Comparison of ENCODE assay signal across 8 cellular contexts in genomic region chr14:106334428-106335107, GRCh38.
DNase-seq lines count a peak whose midpoint lies in the region; TF ChIP-seq lines count a peak whose summit lies in the region.
"Not testable (repeated sequence)": the region's sequence is repeated elsewhere in the genome, so short reads cannot be mapped to it uniquely, and the experiment has no call there.

No MANE protein-coding gene starts in this region.

- CTCF ChIA-PET in A673 (lab: Charles Lee) = not testable (repeated sequence)

- in situ Hi-C loops in GM13976 (cut with MboI; ENCODE audit: low sequenced_read_pairs, unreplicated experiment) = not testable (repeated sequence)

- H2AFZ ChIP-seq in OCI-LY1 (ENCODE audit: low read length) = not testable (repeated sequence)

- not testable (repeated sequence) for H3K9ac ChIP-seq in OCI-LY1 (ENCODE audit: low read length)

- H3K27ac ChIP-seq in A673 (ENCODE audit: low read depth, low read length, poor library complexity, severe bottlenecking); OCI-LY1 (ENCODE audit: low read depth, low read length, poor library complexity, severe bottlenecking): not testable (repeated sequence)

- peak; percentile 57 for TF ChIP-seq CTCF in A673 (conservative IDR thresholded peaks at IDR 0.05; ENCODE audit: low read depth, low read length)
- peak; percentile 92 for TF ChIP-seq CTCF in GM13976 (IDR thresholded peaks at IDR 0.05; ENCODE audit: borderline replicate concordance, control extremely low read depth, extremely low read depth, insufficient read depth, missing control alignments)
- peak; percentile 47 for TF ChIP-seq CTCF in OCI-LY1 (IDR thresholded peaks at IDR 0.05; ENCODE audit: low read length)

- H3K4me2 ChIP-seq in OCI-LY1 (ENCODE audit: low read length) = peak overlapping the region; percentile 48; the same call in 1 of the 2 replicates

- peaks cover 59% of the 10 kb centered on the region for H3K27me3 ChIP-seq in A673 (replicated peaks; ENCODE audit: insufficient read depth, low read depth, low read length, poor library complexity)
- not testable (repeated sequence) for H3K27me3 ChIP-seq in OCI-LY1 (ENCODE audit: insufficient read depth, low read length)

- POLR2A ChIA-PET in A673 (lab: Charles Lee; ENCODE audit: low non-redundant PET) = not testable (repeated sequence)

- H3K9me3 ChIP-seq in A673 (ENCODE audit: low read depth, low read length, poor library complexity, severe bottlenecking); OCI-LY1 (ENCODE audit: low read length): not testable (repeated sequence)

- not testable (repeated sequence) for H4K20me1 ChIP-seq in OCI-LY1 (ENCODE audit: insufficient read depth, low read length)

- intact Hi-C loops in A673 (cut with micrococcal nuclease; ENCODE audit: unreplicated experiment); posterior vena cava (cut with DNase I): not testable (repeated sequence)

- H3K79me2 ChIP-seq in OCI-LY1 (ENCODE audit: insufficient read depth, low read length) = not testable (repeated sequence)

- H3K36me3 ChIP-seq in A673 (ENCODE audit: insufficient read depth, low read length, poor library complexity, severe bottlenecking); OCI-LY1 (ENCODE audit: insufficient read depth, low read length): not testable (repeated sequence)

- H3F3A ChIP-seq in OCI-LY1 (ENCODE audit: insufficient read depth, low read length) = not testable (repeated sequence)

- not testable (repeated sequence) for DNase-seq in A673 (ENCODE audit: low spot score); GM13976 (ENCODE audit: low spot score)
- DNase-seq in activated CD4-positive, alpha-beta T cell treated with anti-CD3 and anti-CD28 coated beads, Interleukin-2, amount 50 U/mL, for 24 hours (ENCODE audit: low read depth in 1 of 2, low spot score in 1 of 2) = peak; percentile 82 to 89
- peak; percentile 51 to 92 for DNase-seq in activated T-helper 1 cell treated with anti-CD3 and anti-CD28 coated beads, Interleukin-2, amount 50 U/mL, for 16 hours (ENCODE audit: low read depth in 1 of 2, low spot score in 1 of 2)
- peak; percentile 1 for DNase-seq in dedifferentiated amniotic fluid mesenchymal stem cell (ENCODE audit: extremely low spot score)
- DNase-seq in posterior vena cava (ENCODE audit: low spot score) = peak; percentile 89
- DNase-seq in stimulated activated CD8-positive, alpha-beta memory T cell treated with anti-CD3 and anti-CD28 coated beads, Interleukin-15, amount 100 ng/mL, for 1 hour (ENCODE audit: low read depth) = peak; percentile 64

- BruUV-seq in A673 (replicated peaks; lab: Mats Ljungman, UMichigan) = not testable (repeated sequence)

- not testable (repeated sequence) for H3K4me3 ChIP-seq in A673 (ENCODE audit: low read depth, low read length, poor library complexity, severe bottlenecking)
- peak overlapping the region; percentile 43 for H3K4me3 ChIP-seq in OCI-LY1 (ENCODE audit: low read depth, low read length, poor library complexity, severe bottlenecking)

- H3K4me1 ChIP-seq in A673 (ENCODE audit: insufficient read depth, low read length, poor library complexity, severe bottlenecking); OCI-LY1 (ENCODE audit: insufficient read depth, low read length, severe bottlenecking): not testable (repeated sequence)

- H3K9me2 ChIP-seq in OCI-LY1 (ENCODE audit: low read depth, low read length) = not testable (repeated sequence)
